Comparison of ENCODE assay signal across 13 cellular contexts in the genomic region with DNA sequence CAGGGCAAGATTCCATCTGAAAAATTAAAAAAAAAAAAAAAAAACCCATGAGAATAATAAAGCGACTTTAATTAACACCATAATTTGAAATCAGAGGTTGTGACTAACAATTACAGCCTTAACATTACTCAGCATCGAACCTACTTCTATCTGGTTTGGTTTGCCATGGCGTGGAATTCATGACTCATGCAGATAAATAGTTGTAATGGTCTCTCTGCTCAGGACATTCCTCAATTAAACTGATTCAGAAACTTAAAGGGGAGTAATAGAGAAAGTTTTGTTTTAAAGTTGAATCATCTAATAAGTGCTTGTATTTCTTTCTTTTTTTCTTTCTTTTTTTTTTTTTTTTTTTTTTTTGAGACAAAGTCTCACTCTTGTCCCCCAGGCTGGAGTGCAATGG.
DNase-seq lines count a peak whose midpoint lies in the region; ATAC-seq and TF ChIP-seq lines count a peak whose summit lies in the region.
"Had no signal": no experiment of that assay in that cellular context is flagged by ENCODE, and none has a peak within 500 bp of the region (broad histone marks: within the 10 kb centered on the region; RNA-seq: fewer than 3 reads in every experiment).

No MANE protein-coding gene starts in this region.

- intact Hi-C loops in posterior cingulate gyrus (cut with DNase I), result no loop called here
- intact Hi-C loops in heart left ventricle (cut with DNase I), result loop anchor here in 1 of 10 donors (5.0 kb wide), 1 partner anchor 372 kb away; no protein-coding TSS in a partner anchor
- intact Hi-C loops in Calu3 (cut with micrococcal nuclease; ENCODE audit: unreplicated experiment), result no loop called here

- 88 to 91% (median 89%) methylated on average over 3 of the region's 3 CpGs for WGBS in heart left ventricle, 4 donors

- CTCF ChIA-PET in AG04449 (lab: Yijun Ruan, JAX) (no interaction called here), Calu3 (lab: Charles Lee) (no interaction called here)

- H3K9me3 Mint-ChIP-seq in HFFc6, result no peaks in the 10 kb centered on the region
- no peaks in the 10 kb centered on the region for H3K9me3 Mint-ChIP-seq in Calu3 (ENCODE audit: low read depth, unreplicated experiment)

- no peak for TF ChIP-seq POLR2A in heart left ventricle (IDR thresholded peaks at IDR 0.05)

- H3K27me3 ChIP-seq in heart left ventricle, result no peaks in the 10 kb centered on the region

- POLR2A ChIA-PET in AG04449 (lab: Yijun Ruan, JAX), result no interaction called here

- H3K36me3 ChIP-seq in heart left ventricle, result no peaks in the 10 kb centered on the region

- H3K27ac Mint-ChIP-seq in HFFc6, result peak overlapping the region; percentile 69; the same call in 1 of the 2 replicates
- H3K27ac Mint-ChIP-seq in Calu3 (ENCODE audit: unreplicated experiment), result no peak overlapping the region
- H3K27ac Mint-ChIP-seq: activated naive CD4-positive, alpha-beta T cell treated with anti-CD3 and anti-CD28 coated beads, Interleukin-2, amount 50 U/mL, for 72 hours had no signal

- no peaks in the 10 kb centered on the region for H3K36me3 Mint-ChIP-seq in HFFc6 (ENCODE audit: low read depth)
- no peaks in the 10 kb centered on the region for H3K36me3 Mint-ChIP-seq in Calu3 (ENCODE audit: insufficient read depth, unreplicated experiment)
- H3K36me3 Mint-ChIP-seq: activated naive CD4-positive, alpha-beta T cell treated with anti-CD3 and anti-CD28 coated beads, Interleukin-2, amount 50 U/mL, for 72 hours had no signal

- H3K4me3 Mint-ChIP-seq in HFFc6 (no peak overlapping the region), Calu3 (ENCODE audit: low read depth, unreplicated experiment) (no peak overlapping the region)

- no peak for TF ChIP-seq CTCF in AG04449 (IDR thresholded peaks at IDR 0.05; ENCODE audit: insufficient read depth, low read length, missing control alignments)
- no peak for TF ChIP-seq CTCF in HFFc6 (IDR thresholded peaks at IDR 0.05)
- TF ChIP-seq CTCF in foreskin fibroblast (IDR thresholded peaks at IDR 0.05; ENCODE audit: low read depth, low read length), result no peak
- TF ChIP-seq CTCF in heart left ventricle (IDR thresholded peaks at IDR 0.05), result no peak
- TF ChIP-seq CTCF in Calu3 (IDR thresholded peaks at IDR 0.05; ENCODE audit: unreplicated experiment), result no peak

- BruUV-seq in Calu3 (replicated peaks; lab: Mats Ljungman, UMichigan), result no TSS peak

- no peak overlapping the region for H3K27ac ChIP-seq in heart left ventricle
- H3K27ac ChIP-seq: epithelial cell of prostate, skin epidermis had no signal

- H3K4me1 ChIP-seq in heart left ventricle, result no peaks in the 10 kb centered on the region

- peak; percentile 74 for DNase-seq in AG04449 (ENCODE audit: low read depth, low spot score)
- peak; percentile 89 for DNase-seq in HFFc6
- DNase-seq in amniotic epithelial cell (ENCODE audit: low read depth), result peak; percentile 52
- DNase-seq in foreskin fibroblast, result peak; percentile 79 to 89
- DNase-seq in posterior cingulate gyrus, result no peak
- DNase-seq in heart left ventricle, result no peak
- no peak for DNase-seq in Calu3
- no peak for DNase-seq in NCI-H1417 (lab: John Stamatoyannopoulos, UW)
- DNase-seq: NCI-H2171; stimulated activated naive CD8-positive, alpha-beta T cell treated with anti-CD3 and anti-CD28 coated beads, Interleukin-15, Interleukin-2, amounts not matched to agents 100 U/mL and 50 U/mL, for 24 hours had no signal

- H3K27me3 Mint-ChIP-seq in HFFc6 (ENCODE audit: insufficient read depth) (no peaks in the 10 kb centered on the region; the same call in 1 of the 2 replicates), Calu3 (ENCODE audit: unreplicated experiment) (no peaks in the 10 kb centered on the region)

- no peaks in the 10 kb centered on the region for H3K9me3 ChIP-seq in heart left ventricle

- H3K4me3 ChIP-seq in AG04449 (ENCODE audit: low read depth, low read length), result no peak overlapping the region
- H3K4me3 ChIP-seq in foreskin fibroblast (ENCODE audit: low read depth in 1 of 2, low read length in 2 of 2), result no peak overlapping the region
- no peak overlapping the region for H3K4me3 ChIP-seq in heart left ventricle
- H3K4me3 ChIP-seq: skin epidermis had no signal

- no peak for ATAC-seq in heart left ventricle
- ATAC-seq: activated naive CD4-positive, alpha-beta T cell treated with anti-CD3 and anti-CD28 coated beads, Interleukin-2, amount 50 U/mL, for 72 hours; stimulated activated naive CD8-positive, alpha-beta T cell treated with anti-CD3 and anti-CD28 coated beads, Interleukin-15, Interleukin-2, amounts not matched to agents 100 U/mL and 50 U/mL, for 24 hours had no signal

- H3K4me1 Mint-ChIP-seq in HFFc6 (ENCODE audit: low read depth), result peaks cover 17% of the 10 kb centered on the region
- no peaks in the 10 kb centered on the region for H3K4me1 Mint-ChIP-seq in Calu3 (ENCODE audit: low read depth, unreplicated experiment)

Comparison
In these comparisons a context has a peak if more than half of its experiments do, and no peak if none do; other contexts are left out.
1. DNase-seq: peak in AG04449 (single experiment), HFFc6 (single experiment), amniotic epithelial cell (single experiment) and foreskin fibroblast (2 of 2); none in posterior cingulate gyrus (0 of 10), heart left ventricle (0 of 5), Calu3 (single experiment) and NCI-H1417 (0 of 3).